ENCODE assay signal across 27 cellular contexts in genomic region chr12:101066489-101066888, GRCh38.
"Had no signal": no experiment of that assay in that cellular context is flagged by ENCODE, and none has a peak within 500 bp of the region (broad histone marks: within the 10 kb centered on the region; RNA-seq: fewer than 3 reads in every experiment).

No MANE protein-coding gene starts in this region.

- H3K27me3 ChIP-seq: ovary, right lobe of liver, sigmoid colon, thyroid gland, tibial nerve, upper lobe of left lung, vagina had no signal

- H3K4me1 ChIP-seq: parathyroid adenoma, psoas muscle, right lobe of liver, sigmoid colon, stomach, thyroid gland, tibial nerve, upper lobe of left lung, vagina had no signal

- H3K4me3 Mint-ChIP-seq: natural killer cell treated with Interleukin-12 subunit alpha and Interleukin-12 subunit beta and Interleukin-15 and Interleukin-18, amount 100 ng/mL, for 72 hours; nephron progenitor cell; neural crest cell; stimulated activated effector memory CD8-positive, alpha-beta T cell treated with anti-CD3 and anti-CD28 coated beads, Interleukin-12 subunit alpha, Interleukin-12 subunit beta, amount 100 ng/mL, for 72 hours; stimulated activated naive B cell treated with anti-CD40 and anti-IgM and Interleukin-4, amounts not matched to agents 10 μg/mL and 1 μg/mL and 100 μg/mL, for 72 hours; stimulated activated naive CD8-positive, alpha-beta T cell treated with anti-CD3 and anti-CD28 coated beads, Interleukin-15, Interleukin-2, amounts not matched to agents 100 ng/mL and 50 ng/mL, for 24 hours had no signal

- H3K27ac Mint-ChIP-seq: natural killer cell treated with Interleukin-12 subunit alpha and Interleukin-12 subunit beta and Interleukin-15 and Interleukin-18, amount 100 ng/mL, for 72 hours; nephron progenitor cell; progenitor cell of endocrine pancreas; stimulated activated effector memory CD8-positive, alpha-beta T cell treated with anti-CD3 and anti-CD28 coated beads, Interleukin-12 subunit alpha, Interleukin-12 subunit beta, amount 100 ng/mL, for 72 hours; stimulated activated naive B cell treated with anti-CD40 and anti-IgM and Interleukin-4, amounts not matched to agents 10 μg/mL and 1 μg/mL and 100 μg/mL, for 72 hours; stimulated activated naive CD8-positive, alpha-beta T cell treated with anti-CD3 and anti-CD28 coated beads, Interleukin-15, Interleukin-2, amounts not matched to agents 100 ng/mL and 50 ng/mL, for 24 hours had no signal

- H3K9me3 ChIP-seq: ovary, psoas muscle, right lobe of liver, thoracic aorta, thyroid gland, upper lobe of left lung, vagina had no signal

- H3K27ac ChIP-seq: ovary, parathyroid adenoma, psoas muscle, right lobe of liver, sigmoid colon, stomach, thoracic aorta, thyroid gland, tibial nerve, upper lobe of left lung, vagina had no signal

- H3K79me2 ChIP-seq: parathyroid adenoma had no signal

- H2AFZ ChIP-seq: parathyroid adenoma had no signal

- H3K9ac ChIP-seq: parathyroid adenoma had no signal

- H3K9me3 Mint-ChIP-seq: stimulated activated effector memory CD8-positive, alpha-beta T cell treated with anti-CD3 and anti-CD28 coated beads, Interleukin-12 subunit alpha, Interleukin-12 subunit beta, amount 100 ng/mL, for 72 hours; stimulated activated naive CD8-positive, alpha-beta T cell treated with anti-CD3 and anti-CD28 coated beads, Interleukin-15, Interleukin-2, amounts not matched to agents 100 ng/mL and 50 ng/mL, for 24 hours had no signal

- H3K4me1 Mint-ChIP-seq: nephron progenitor cell; neural crest cell; stimulated activated effector memory CD8-positive, alpha-beta T cell treated with anti-CD3 and anti-CD28 coated beads, Interleukin-12 subunit alpha, Interleukin-12 subunit beta, amount 100 ng/mL, for 72 hours; stimulated activated naive B cell treated with anti-CD40 and anti-IgM and Interleukin-4, amounts not matched to agents 10 μg/mL and 1 μg/mL and 100 μg/mL, for 72 hours had no signal

- H3K36me3 ChIP-seq: ovary, right lobe of liver, sigmoid colon, stomach, thoracic aorta, thyroid gland, tibial nerve, upper lobe of left lung, vagina had no signal

- DNase-seq: nephron progenitor cell; occipital lobe; ovary; psoas muscle; right cardiac atrium; right lobe of liver; sigmoid colon; small intestine; stimulated activated CD4-positive, alpha-beta T cell treated with anti-CD3 and anti-CD28 coated beads, Interleukin-15, amount 100 ng/mL, for 24 hours; stimulated activated CD4-positive, alpha-beta T cell treated with anti-CD3 and anti-CD28 coated beads, Interleukin-2, amount 100 ng/mL, for 24 hours; stimulated activated CD4-positive, alpha-beta T cell treated with anti-CD3 and anti-CD28 coated beads, Interleukin-2, amount 100 ng/mL, for 48 hours; stimulated activated CD4-positive, alpha-beta T cell treated with anti-CD3 and anti-CD28 coated beads, Interleukin-4, amount 100 ng/mL, for 24 hours; stimulated activated naive B cell treated with anti-CD40 and anti-IgM and Interleukin-4, amounts not matched to agents 10 μg/mL and 1 μg/mL and 100 μg/mL, for 72 hours; stimulated activated naive CD4-positive, alpha-beta T cell treated with Interleukin-2 at 50 U/mL for 16 hours; stomach; thyroid gland; trophoblast cell had no signal

- H3K36me3 Mint-ChIP-seq: stimulated activated effector memory CD8-positive, alpha-beta T cell treated with anti-CD3 and anti-CD28 coated beads, Interleukin-12 subunit alpha, Interleukin-12 subunit beta, amount 100 ng/mL, for 72 hours; stimulated activated naive B cell treated with anti-CD40 and anti-IgM and Interleukin-4, amounts not matched to agents 10 μg/mL and 1 μg/mL and 100 μg/mL, for 72 hours had no signal

- H3K27me3 Mint-ChIP-seq: natural killer cell treated with Interleukin-12 subunit alpha and Interleukin-12 subunit beta and Interleukin-15 and Interleukin-18, amount 100 ng/mL, for 72 hours; progenitor cell of endocrine pancreas; stimulated activated naive CD8-positive, alpha-beta T cell treated with anti-CD3 and anti-CD28 coated beads, Interleukin-15, Interleukin-2, amounts not matched to agents 100 ng/mL and 50 ng/mL, for 24 hours had no signal

- ATAC-seq: natural killer cell treated with Interleukin-12 subunit alpha and Interleukin-12 subunit beta and Interleukin-15 and Interleukin-18, amount 100 ng/mL, for 72 hours; psoas muscle; right cardiac atrium; right lobe of liver; stimulated activated effector memory CD8-positive, alpha-beta T cell treated with anti-CD3 and anti-CD28 coated beads, Interleukin-12 subunit alpha, Interleukin-12 subunit beta, amount 100 ng/mL, for 72 hours; stimulated activated naive B cell treated with anti-CD40 and anti-IgM and Interleukin-4, amounts not matched to agents 10 μg/mL and 1 μg/mL and 100 μg/mL, for 72 hours had no signal

- H3K4me3 ChIP-seq: ovary, psoas muscle, right lobe of liver, sigmoid colon, stomach, thoracic aorta, thyroid gland, tibial nerve, upper lobe of left lung, vagina had no signal
